Comparison of ENCODE assay signal across 8 cellular contexts in the genomic region with DNA sequence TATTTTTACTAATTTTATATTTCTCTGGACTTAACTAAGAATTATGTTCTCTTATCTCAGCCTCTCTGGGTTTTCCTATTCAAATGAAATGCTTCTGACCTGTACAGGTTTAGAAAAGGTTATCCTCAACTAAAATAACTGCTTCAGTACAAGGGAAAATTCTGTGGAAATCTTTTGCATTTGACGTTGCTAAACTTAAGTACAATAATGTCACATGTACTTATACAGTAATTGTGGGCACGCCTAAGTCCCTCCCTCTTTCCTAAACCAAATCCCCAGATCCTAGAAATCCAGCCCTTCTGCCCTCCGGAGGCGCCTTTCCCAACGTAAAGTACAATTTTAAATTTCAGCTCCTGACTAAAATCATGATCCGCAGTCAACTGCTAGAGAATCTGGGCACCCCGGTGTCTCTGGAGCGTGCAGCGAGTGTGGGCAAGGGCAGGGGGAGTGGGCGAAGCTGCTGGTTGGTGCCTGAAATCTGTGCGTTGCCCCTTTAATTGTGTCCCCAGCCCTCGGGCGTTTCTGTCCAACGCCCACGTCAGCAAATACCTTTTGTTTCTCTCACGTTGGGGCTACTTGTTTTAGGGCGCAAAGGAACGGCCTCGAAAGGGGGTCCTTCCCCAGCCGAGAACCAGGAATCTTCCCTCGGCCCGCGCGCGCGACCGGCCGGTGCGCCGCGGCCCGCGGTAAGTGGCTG. TPM values are rescaled to one million over a fixed set of nuclear protein-coding genes. Genes with fewer than 3 reads are reported as not detected.
DNase-seq lines count a peak whose midpoint lies in the region; ATAC-seq and TF ChIP-seq lines count a peak whose summit lies in the region.

Gene ZBTB8A, plus strand, starts transcription at position 541 of the 697 bp plus-strand sequence. CDS start 53,505 bp downstream, outside the sequence.

- intact Hi-C loops in CD14-positive monocyte (cut with micrococcal nuclease), result no loop called here
- intact Hi-C loops in ascending aorta (cut with DNase I), result loop anchor here (1.0 to 2.0 kb wide), 2 partner anchors 38 to 91 kb away; no protein-coding TSS in a partner anchor
- intact Hi-C loops in left ventricle myocardium inferior (cut with micrococcal nuclease), result no loop called here

- peaks cover 27% of the 10 kb centered on the region for H3K4me1 Mint-ChIP-seq in CD14-positive monocyte

- peak within 1 kb of the TSS; percentile 82 to 89 for H3K4me3 Mint-ChIP-seq in CD14-positive monocyte

- ATAC-seq in HG02981 (IDR thresholded peaks at IDR 0.05; ENCODE audit: unreplicated experiment) (no peak), GM19455 (IDR thresholded peaks at IDR 0.05; ENCODE audit: unreplicated experiment) (no peak)

- no peaks in the 10 kb centered on the region for H3K79me2 ChIP-seq in OCI-LY3 (ENCODE audit: low read length)

- peaks cover 5 to 7% of the 10 kb centered on the region in 2 donors for H3K36me3 Mint-ChIP-seq in CD14-positive monocyte

- TF ChIP-seq CTCF in CD14-positive monocyte (IDR thresholded peaks at IDR 0.05) (no peak), OCI-LY3 (IDR thresholded peaks at IDR 0.05; ENCODE audit: low read depth, low read length) (no peak), ascending aorta (IDR thresholded peaks at IDR 0.05) (no peak), left ventricle myocardium inferior (IDR thresholded peaks at IDR 0.05; ENCODE audit: borderline replicate concordance) (no peak)

- no peak for DNase-seq in CD14-positive monocyte (ENCODE audit: low spot score)
- peak; percentile 56 for DNase-seq in HK-2 (ENCODE audit: unreplicated experiment)
- peak in 1 of 2 donors; percentile 68 for DNase-seq in ascending aorta (ENCODE audit: low spot score in 2 of 2)
- peak; percentile 18 for DNase-seq in left ventricle myocardium inferior
- peak; percentile 22 for DNase-seq in pons (ENCODE audit: low spot score)

- peak within 1 kb of the TSS in 2 of 7 donors; percentile 6 to 25 for H3K27ac Mint-ChIP-seq in CD14-positive monocyte

- H3K27me3 ChIP-seq in OCI-LY3 (ENCODE audit: low read depth, low read length) (peaks cover 8% of the 10 kb centered on the region), ascending aorta (no peaks in the 10 kb centered on the region), left ventricle myocardium inferior (ENCODE audit: low read depth) (no peaks in the 10 kb centered on the region)

- peaks cover 24% of the 10 kb centered on the region for H3K4me1 ChIP-seq in OCI-LY3 (ENCODE audit: low read length)
- peaks cover 0 to 7% of the 10 kb centered on the region in 2 donors for H3K4me1 ChIP-seq in ascending aorta
- peaks cover 21% of the 10 kb centered on the region for H3K4me1 ChIP-seq in left ventricle myocardium inferior

- H3K9me3 Mint-ChIP-seq in CD14-positive monocyte, result peaks cover 0 to 10% (median 4%) of the 10 kb centered on the region in 7 donors

- H3K4me3 ChIP-seq in OCI-LY3 (ENCODE audit: low read length), result peak within 1 kb of the TSS; percentile 90
- peak within 1 kb of the TSS; percentile 76 to 89 for H3K4me3 ChIP-seq in ascending aorta
- H3K4me3 ChIP-seq in left ventricle myocardium inferior, result peak within 1 kb of the TSS; percentile 76

- H3K36me3 ChIP-seq in OCI-LY3 (replicated peaks; ENCODE audit: low read depth, low read length) (no peaks in the 10 kb centered on the region), ascending aorta (no peaks in the 10 kb centered on the region), left ventricle myocardium inferior (no peaks in the 10 kb centered on the region)

- peak within 1 kb of the TSS; percentile 73 for H3K9ac ChIP-seq in OCI-LY3 (ENCODE audit: low read length)

- H2AFZ ChIP-seq in OCI-LY3 (ENCODE audit: low read depth, low read length), result peak within 1 kb of the TSS; percentile 96

- no peak within 1 kb of the TSS for H3K27ac ChIP-seq in OCI-LY3 (ENCODE audit: low read length)
- H3K27ac ChIP-seq in ascending aorta, result peak within 1 kb of the TSS; percentile 66 to 67
- H3K27ac ChIP-seq in left ventricle myocardium inferior (replicated peaks), result peak within 1 kb of the TSS; percentile 85

- peak within 1 kb of the TSS; percentile 99 for H3K4me2 ChIP-seq in OCI-LY3 (ENCODE audit: low read length)

- H4K20me1 ChIP-seq in OCI-LY3 (ENCODE audit: insufficient read depth, low read length), result no peaks in the 10 kb centered on the region

- peaks cover 42 to 62% (median 57%) of the 10 kb centered on the region in 3 donors for H3K27me3 Mint-ChIP-seq in CD14-positive monocyte (ENCODE audit: low read depth in 3 of 3)

- no peaks in the 10 kb centered on the region for H3K9me3 ChIP-seq in OCI-LY3 (ENCODE audit: insufficient read depth, low read length)
- H3K9me3 ChIP-seq in ascending aorta, result no peaks in the 10 kb centered on the region
- H3K9me3 ChIP-seq in left ventricle myocardium inferior (replicated peaks), result no peaks in the 10 kb centered on the region

RNA-seq across cellular contexts. Expression of gene ZBTB8A, which starts in this region (rescaled TPM):
- not detected for polyA plus RNA-seq in CD14-positive monocyte
- total RNA-seq in ascending aorta (2.2 TPM), left ventricle myocardium inferior (3.4 TPM)
